Comparison of ENCODE assay signal across 8 cellular contexts in genomic region chr19:40529093-40529954, GRCh38. TPM values are rescaled to one million over a fixed set of nuclear protein-coding genes. Genes with fewer than 3 reads are reported as not detected.
DNase-seq lines count a peak whose midpoint lies in the region; ATAC-seq and TF ChIP-seq lines count a peak whose summit lies in the region.

No MANE protein-coding gene starts in this region.

- H3K4me3 ChIP-seq in GM12875 (ENCODE audit: low read depth, low read length) (peak overlapping the region; percentile 25), KMS-11 (IDR thresholded peaks at IDR 0.05; ENCODE audit: insufficient read depth, low read depth, low read length) (no peak overlapping the region), Panc1 (ENCODE audit: low read depth in 2 of 2, low read length in 2 of 2) (peak overlapping the region; percentile 40 to 45)

- BruUV-seq in Panc1 (replicated peaks; lab: Mats Ljungman, UMichigan) = no TSS peak

- in situ Hi-C loops in Panc1 (cut with HindIII; ENCODE audit: low pct_unique_long_range_greater_than_20kb, low sequenced_read_pairs) = no loop called here

- H3K9me3 Mint-ChIP-seq in naive B cell = peaks cover 0 to 13% (median 5%) of the 10 kb centered on the region in 7 donors

- peak; percentile 38 for DNase-seq in Panc1 (ENCODE audit: low read depth, low spot score)
- DNase-seq in activated T-helper 1 cell treated with Interleukin-2 at 50 U/mL for 16 hours (ENCODE audit: low read depth) = peak; percentile 87
- peak; percentile 59 for DNase-seq in fibroblast of gingiva (ENCODE audit: low read depth)
- DNase-seq in naive B cell = peak; percentile 88
- DNase-seq in stimulated activated CD8-positive, alpha-beta memory T cell treated with anti-CD3 and anti-CD28 coated beads, Interleukin-7, amount 100 ng/mL, for 24 hours (ENCODE audit: low read depth) = peak; percentile 77

- no peaks in the 10 kb centered on the region for H3K9me3 ChIP-seq in Panc1 (ENCODE audit: control insufficient read depth, insufficient read depth, low read depth, low read length)

- intact Hi-C loops in Panc1 (cut with micrococcal nuclease; ENCODE audit: unreplicated experiment) = no loop called here

- H3K27ac ChIP-seq in KMS-11 (no peak overlapping the region), Panc1 (ENCODE audit: low read length) (peak overlapping the region; percentile 44; the same call in 1 of the 2 replicates)

- H3K27me3 Mint-ChIP-seq in naive B cell = peaks cover 54 to 72% (median 65%) of the 10 kb centered on the region in 3 donors

- H3K4me2 ChIP-seq in KMS-11 = peak overlapping the region; percentile 56

- peak; percentile 98 for TF ChIP-seq CTCF in GM12875 (IDR thresholded peaks at IDR 0.05; ENCODE audit: borderline replicate concordance, insufficient read depth, low read depth, low read length)
- TF ChIP-seq CTCF in KMS-11 (conservative IDR thresholded peaks at IDR 0.05; ENCODE audit: low read depth, low read length) = peak; percentile 94
- peak; percentile 94 for TF ChIP-seq CTCF in Panc1 (IDR thresholded peaks at IDR 0.05)

- H3K36me3 ChIP-seq in KMS-11 (ENCODE audit: insufficient read depth) (no peaks in the 10 kb centered on the region), Panc1 (ENCODE audit: control insufficient read depth, insufficient read depth, low read length) (no peaks in the 10 kb centered on the region)

- peak overlapping the region; percentile 60 for H2AFZ ChIP-seq in KMS-11 (ENCODE audit: low read depth)

- no peak overlapping the region for H3K9ac ChIP-seq in KMS-11

- POLR2A ChIA-PET in Panc1 (lab: Charles Lee) = interaction anchor here (0.6 kb wide), 1 partner anchor 91 kb away, joined by 4 read pairs; no protein-coding TSS in a partner anchor

- H3K4me3 Mint-ChIP-seq in naive B cell = peak overlapping the region; percentile 58 to 90 (median 72)

- CTCF ChIA-PET in Panc1 (lab: Charles Lee) = interaction anchor here (0.6 kb wide), 2 partner anchors 11 to 27 kb away, joined by 3 read pairs; no protein-coding TSS in a partner anchor

- peaks cover 0 to 6% of the 10 kb centered on the region in 2 donors for H3K36me3 Mint-ChIP-seq in naive B cell

- no peaks in the 10 kb centered on the region for H4K20me1 ChIP-seq in KMS-11 (ENCODE audit: insufficient read depth)

- H3K79me2 ChIP-seq in KMS-11 (ENCODE audit: insufficient read depth, low read depth) = no peaks in the 10 kb centered on the region

- H3K27me3 ChIP-seq in KMS-11 (ENCODE audit: insufficient read depth, low read depth) (no peaks in the 10 kb centered on the region), Panc1 (ENCODE audit: control insufficient read depth, insufficient read depth, low read length) (no peaks in the 10 kb centered on the region)

- peaks cover 18% of the 10 kb centered on the region for H3K4me1 ChIP-seq in KMS-11 (ENCODE audit: low read depth, poor library complexity, severe bottlenecking)
- peaks cover 8% of the 10 kb centered on the region for H3K4me1 ChIP-seq in Panc1 (ENCODE audit: control insufficient read depth, insufficient read depth, low read length)

- peaks cover 23 to 25% (median 24%) of the 10 kb centered on the region in 3 donors for H3K4me1 Mint-ChIP-seq in naive B cell

- peak overlapping the region in 4 of 6 donors; percentile 62 to 86 (median 82) for H3K27ac Mint-ChIP-seq in naive B cell

- ATAC-seq in Panc1 (peak; percentile 79), naive B cell (ENCODE audit: low read depth in 2 of 2) (peak; percentile 83 to 87), GM18909 (IDR thresholded peaks at IDR 0.05; ENCODE audit: poor library complexity, unreplicated experiment) (no peak)

RNA-seq across cellular contexts. Expression of gene SHKBP1, which starts 47.3 kb away (rescaled TPM):
- total RNA-seq in Panc1 (2021; ENCODE audit: unreplicated experiment) = 55.9 TPM
- polyA plus RNA-seq in Panc1 (2012; ENCODE audit: insufficient read length) = 102 TPM
- 100 to 1,000 TPM; 125 to 196 (median 152) TPM for polyA plus RNA-seq in naive B cell (ENCODE audit: low read depth in 6 of 6)

Comparison
In these comparisons a context has a peak if more than half of its experiments do, and no peak if none do; other contexts are left out.
1. DNase-seq: peak in every context shown above with its lines; median percentile 88 in naive B cell; 87 in activated T-helper 1 cell treated with Interleukin-2 at 50 U/mL for 16 hours; 77 in stimulated activated CD8-positive, alpha-beta memory T cell treated with anti-CD3 and anti-CD28 coated beads, Interleukin-7, amount 100 ng/mL, for 24 hours; 59 in fibroblast of gingiva; 38 in Panc1.